In genomic region chr6:158322724-158323560, GRCh38 we compare ENCODE assay signal across 8 cellular contexts. TPM values are rescaled to one million over a fixed set of nuclear protein-coding genes. Genes with fewer than 3 reads are reported as not detected.
A peak's percentile ranks its signal among the peaks of the same experiment; 100 is the strongest.
DNase-seq lines count a peak whose midpoint lies in the region; ATAC-seq lines count a peak whose summit lies in the region.

No MANE protein-coding gene starts in this region.

- WGBS in right cardiac atrium: 74% methylated on average over 11 of the region's 11 CpGs

- peaks cover 5% of the 10 kb centered on the region for H3K4me1 ChIP-seq in right cardiac atrium (ENCODE audit: control insufficient read depth, insufficient read depth, low read length)

- H3K4me3 Mint-ChIP-seq in activated naive CD4-positive, alpha-beta T cell treated with anti-CD3 and anti-CD28 coated beads, Interleukin-2, amount 50 U/mL, for 24 hours: no peak overlapping the region
- no peak overlapping the region for H3K4me3 Mint-ChIP-seq in activated naive CD4-positive, alpha-beta T cell treated with anti-CD3 and anti-CD28 coated beads for 36 hours
- H3K4me3 Mint-ChIP-seq in activated naive CD4-positive, alpha-beta T cell treated with anti-CD3 and anti-CD28 coated beads, Interleukin-2, amount 10 ng/mL, durations not matched to agents 7 days and 5 days: no peak overlapping the region

- H3K27ac Mint-ChIP-seq in activated naive CD4-positive, alpha-beta T cell treated with anti-CD3 and anti-CD28 coated beads, Interleukin-2, amount 50 U/mL, for 24 hours: peak overlapping the region; percentile 43
- no peak overlapping the region for H3K27ac Mint-ChIP-seq in activated naive CD4-positive, alpha-beta T cell treated with anti-CD3 and anti-CD28 coated beads for 36 hours
- no peak overlapping the region for H3K27ac Mint-ChIP-seq in activated naive CD4-positive, alpha-beta T cell treated with anti-CD3 and anti-CD28 coated beads, Interleukin-2, amount 10 ng/mL, durations not matched to agents 7 days and 5 days

- intact Hi-C loops in activated naive CD4-positive, alpha-beta T cell treated with anti-CD3 and anti-CD28 coated beads for 36 hours (cut with micrococcal nuclease): no loop called here
- intact Hi-C loops in right cardiac atrium (cut with DNase I): no loop called here

- CTCF ChIA-PET in activated naive CD4-positive, alpha-beta T cell treated with anti-CD3 and anti-CD28 coated beads for 36 hours (lab: Charles Lee): interaction anchor here (1.0 kb wide), 1 partner anchor 109 kb away, joined by 4 read pairs; no protein-coding TSS in a partner anchor
- CTCF ChIA-PET in activated naive CD4-positive, alpha-beta T cell treated with anti-CD3 and anti-CD28 coated beads, Interleukin-2, amount 10 ng/mL, durations not matched to agents 7 days and 5 days (lab: Charles Lee): no interaction called here

- no peak overlapping the region for H3K4me3 ChIP-seq in right cardiac atrium (ENCODE audit: low read length)

- no peak for DNase-seq in activated naive CD4-positive, alpha-beta T cell treated with anti-CD3 and anti-CD28 coated beads for 36 hours
- DNase-seq in OCI-M1 (lab: John Stamatoyannopoulos, UW) (peak; percentile 23), right cardiac atrium (no peak), Ammon's horn (ENCODE audit: low spot score) (no peak), anterior cingulate cortex (lab: John Stamatoyannopoulos, UW) (no peak)
- no peak for DNase-seq in activated naive CD4-positive, alpha-beta T cell treated with anti-CD3 and anti-CD28 coated beads, Interleukin-2, amount 10 ng/mL, durations not matched to agents 7 days and 5 days

- H3K4me1 Mint-ChIP-seq in activated naive CD4-positive, alpha-beta T cell treated with anti-CD3 and anti-CD28 coated beads, Interleukin-2, amount 50 U/mL, for 24 hours: peaks cover 73% of the 10 kb centered on the region
- peaks cover 47% of the 10 kb centered on the region for H3K4me1 Mint-ChIP-seq in activated naive CD4-positive, alpha-beta T cell treated with anti-CD3 and anti-CD28 coated beads for 36 hours (ENCODE audit: low read depth)
- peaks cover 35% of the 10 kb centered on the region for H3K4me1 Mint-ChIP-seq in activated naive CD4-positive, alpha-beta T cell treated with anti-CD3 and anti-CD28 coated beads, Interleukin-2, amount 10 ng/mL, durations not matched to agents 7 days and 5 days

- no peaks in the 10 kb centered on the region for H3K9me3 Mint-ChIP-seq in activated naive CD4-positive, alpha-beta T cell treated with anti-CD3 and anti-CD28 coated beads, Interleukin-2, amount 50 U/mL, for 24 hours
- no peaks in the 10 kb centered on the region for H3K9me3 Mint-ChIP-seq in activated naive CD4-positive, alpha-beta T cell treated with anti-CD3 and anti-CD28 coated beads for 36 hours
- H3K9me3 Mint-ChIP-seq in activated naive CD4-positive, alpha-beta T cell treated with anti-CD3 and anti-CD28 coated beads, Interleukin-2, amount 10 ng/mL, durations not matched to agents 7 days and 5 days: peaks cover 2% of the 10 kb centered on the region

- H3K27me3 ChIP-seq in right cardiac atrium (ENCODE audit: control insufficient read depth, insufficient read depth): no peaks in the 10 kb centered on the region

- no peaks in the 10 kb centered on the region for H3K27me3 Mint-ChIP-seq in activated naive CD4-positive, alpha-beta T cell treated with anti-CD3 and anti-CD28 coated beads, Interleukin-2, amount 50 U/mL, for 24 hours
- no peaks in the 10 kb centered on the region for H3K27me3 Mint-ChIP-seq in activated naive CD4-positive, alpha-beta T cell treated with anti-CD3 and anti-CD28 coated beads for 36 hours (ENCODE audit: low read depth)
- H3K27me3 Mint-ChIP-seq in activated naive CD4-positive, alpha-beta T cell treated with anti-CD3 and anti-CD28 coated beads, Interleukin-2, amount 10 ng/mL, durations not matched to agents 7 days and 5 days: no peaks in the 10 kb centered on the region

- no peaks in the 10 kb centered on the region for H3K9me3 ChIP-seq in right cardiac atrium (ENCODE audit: control insufficient read depth, low read length)

- no peak overlapping the region for H3K27ac ChIP-seq in right cardiac atrium (ENCODE audit: low read length)

- ATAC-seq in HG02678 (IDR thresholded peaks at IDR 0.05; ENCODE audit: unreplicated experiment) (peak; percentile 62), right cardiac atrium (peak; percentile 34 to 45)

- H3K36me3 Mint-ChIP-seq in activated naive CD4-positive, alpha-beta T cell treated with anti-CD3 and anti-CD28 coated beads, Interleukin-2, amount 50 U/mL, for 24 hours: peaks cover 21% of the 10 kb centered on the region
- H3K36me3 Mint-ChIP-seq in activated naive CD4-positive, alpha-beta T cell treated with anti-CD3 and anti-CD28 coated beads for 36 hours (ENCODE audit: low read depth): peaks cover 7% of the 10 kb centered on the region
- peaks cover 16% of the 10 kb centered on the region for H3K36me3 Mint-ChIP-seq in activated naive CD4-positive, alpha-beta T cell treated with anti-CD3 and anti-CD28 coated beads, Interleukin-2, amount 10 ng/mL, durations not matched to agents 7 days and 5 days

RNA-seq across cellular contexts. Expression of gene TULP4, which starts 10.7 kb away (rescaled TPM):
- 10 to 100 TPM; 17.4 to 17.6 TPM for total RNA-seq in activated naive CD4-positive, alpha-beta T cell treated with anti-CD3 and anti-CD28 coated beads for 36 hours
- 100 to 1,000 TPM; 166 to 228 (median 174) TPM for total RNA-seq in right cardiac atrium
- 14.7 TPM for polyA plus RNA-seq in right cardiac atrium

Comparison
In these comparisons a context has a peak if more than half of its experiments do, and no peak if none do; other contexts are left out.
1. RNA of gene TULP4, which starts 10.7 kb away (total RNA-seq): 166 to 228 TPM in right cardiac atrium; 17.4 to 17.6 TPM in activated naive CD4-positive, alpha-beta T cell treated with anti-CD3 and anti-CD28 coated beads for 36 hours; every median in the first group is over 4 times any median in the second.